In genomic region chrX:101009086-101009485, GRCh38 we compare ENCODE assay signal across 16 cellular contexts.
DNase-seq lines count a peak whose midpoint lies in the region; ATAC-seq and TF ChIP-seq lines count a peak whose summit lies in the region.
"Had no signal": no experiment of that assay in that cellular context is flagged by ENCODE, and none has a peak within 500 bp of the region (broad histone marks: within the 10 kb centered on the region; RNA-seq: fewer than 3 reads in every experiment).

No MANE protein-coding gene starts in this region.

- DNase-seq in HCEC 1CT (peak; percentile 11), amniotic epithelial cell (ENCODE audit: low read depth) (peak; percentile 33), fibroblast of mammary gland (ENCODE audit: low read depth) (peak; percentile 28), smooth muscle cell of the brain vasculature (ENCODE audit: low read depth, low spot score) (peak; percentile 2)
- DNase-seq in stimulated activated CD4-positive, alpha-beta T cell treated with anti-CD3 and anti-CD28 coated beads, Interleukin-1b, Interleukin-23, amount 100 ng/mL, for 48 hours, result no peak
- DNase-seq: BE2C; Caco-2; CD4-positive, alpha-beta T cell; H7; Karpas-422; NCI-H1105 treated with DMSO at 0.1 percent for 48 hours; NCI-H1694; Peyer's patch had no signal

- H3K4me3 ChIP-seq in fibroblast of mammary gland (ENCODE audit: control insufficient read depth, low read depth, low read length), result no peak overlapping the region
- H3K4me3 ChIP-seq: Peyer's patch, SJSA1 had no signal

- ATAC-seq in GM19035 (IDR thresholded peaks at IDR 0.05; ENCODE audit: unreplicated experiment) (no peak), GM18520 (IDR thresholded peaks at IDR 0.05; ENCODE audit: unreplicated experiment) (no peak)

- TF ChIP-seq CTCF in fibroblast of mammary gland (conservative IDR thresholded peaks at IDR 0.05; ENCODE audit: control insufficient read depth, insufficient read depth, low read depth, low read length), result no peak
